Comparison of ENCODE assay signal across 16 cellular contexts in the genomic region with DNA sequence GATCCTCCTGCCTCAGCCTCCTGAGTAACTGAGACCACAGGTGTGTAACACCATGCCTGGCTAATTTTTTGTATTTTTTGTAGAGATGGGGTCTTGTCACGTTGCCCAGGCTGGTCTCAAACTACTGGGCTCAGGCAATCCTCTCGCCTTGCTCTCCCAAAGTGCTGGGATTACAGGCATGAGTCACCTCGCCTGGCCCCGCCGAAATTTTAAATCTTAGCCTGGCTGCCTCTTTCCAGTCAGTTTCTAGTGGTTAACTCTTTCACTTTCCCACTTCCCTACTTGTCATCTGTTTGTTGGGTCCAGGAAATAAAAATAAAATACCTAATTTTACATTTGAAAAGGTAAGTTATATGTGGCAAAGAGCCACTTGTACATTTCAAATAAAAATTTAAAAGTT.
DNase-seq lines count a peak whose midpoint lies in the region; ATAC-seq and TF ChIP-seq lines count a peak whose summit lies in the region.
"Had no signal": no experiment of that assay in that cellular context is flagged by ENCODE, and none has a peak within 500 bp of the region (broad histone marks: within the 10 kb centered on the region; RNA-seq: fewer than 3 reads in every experiment).

No MANE protein-coding gene starts in this region.

- H4K20me1 ChIP-seq in mammary epithelial cell (ENCODE audit: insufficient read depth, low read length) = no peaks in the 10 kb centered on the region

- no peak for TF ChIP-seq CTCF in mammary epithelial cell (conservative IDR thresholded peaks at IDR 0.05 in 1 of 2, IDR thresholded peaks at IDR 0.05 in 1 of 2; ENCODE audit: extremely low read depth in 1 of 2, insufficient read depth in 1 of 2, low read depth in 1 of 2, low read length in 2 of 2)

- no TSS peak for BruUV-seq in mammary epithelial cell (replicated peaks; lab: Mats Ljungman, UMichigan)

- CTCF ChIA-PET in mammary epithelial cell (lab: Charles Lee; ENCODE audit: low non-redundant PET) = no interaction called here

- H3K9me3 ChIP-seq in mammary epithelial cell (replicated peaks; ENCODE audit: insufficient read depth, low read length) = no peaks in the 10 kb centered on the region
- H3K9me3 ChIP-seq: HAP-1, right atrium auricular region had no signal

- dilution Hi-C loops in mammary epithelial cell (cut with HindIII; ENCODE audit: low sequenced_read_pairs) = loop anchor here (5.0 kb wide), 2 partner anchors 49 to 89 kb away; a partner anchor contains a TSS

- H3K27me3 ChIP-seq in mammary epithelial cell (ENCODE audit: insufficient read depth, low read length) = no peaks in the 10 kb centered on the region
- no peaks in the 10 kb centered on the region for H3K27me3 ChIP-seq in H7 (ENCODE audit: control insufficient read depth, insufficient read depth, low read length)
- H3K27me3 ChIP-seq: neural progenitor cell, right atrium auricular region had no signal

- H3K9ac ChIP-seq in mammary epithelial cell (ENCODE audit: insufficient read depth, low read length) = no peak overlapping the region
- H3K9ac ChIP-seq: neural progenitor cell had no signal

- H3K79me2 ChIP-seq in mammary epithelial cell (ENCODE audit: insufficient read depth, low read length) = no peaks in the 10 kb centered on the region

- in situ Hi-C loops in mammary epithelial cell (cut with MboI; ENCODE audit: low sequenced_read_pairs in 2 of 2) = no loop called here

- no peak overlapping the region for H3K27ac ChIP-seq in mammary epithelial cell (ENCODE audit: insufficient read depth, low read depth, low read length)
- H3K27ac ChIP-seq: neural progenitor cell, right atrium auricular region had no signal

- peak overlapping the region; percentile 21 for H3K4me2 ChIP-seq in mammary epithelial cell (ENCODE audit: insufficient read depth, low read depth, low read length)
- H3K4me2 ChIP-seq: neural progenitor cell had no signal

- DNase-seq in EH (ENCODE audit: low read depth) (peak; percentile 77), NCI-H226 (peak; percentile 55), mammary epithelial cell (no peak), myocyte (ENCODE audit: low read depth) (peak; percentile 59), NCI-H146 treated with DMSO at 0.1 percent for 48 hours (lab: John Stamatoyannopoulos, UW; ENCODE audit: unreplicated experiment) (no peak), H7 (no peak), NCI-H345 (lab: John Stamatoyannopoulos, UW) (no peak)
- DNase-seq: amygdala, NCI-H1092, NCI-H748 treated with DMSO at 0.1 percent for 48 hours had no signal

- no peak for ATAC-seq in GM18867 (IDR thresholded peaks at IDR 0.05; ENCODE audit: unreplicated experiment)
- ATAC-seq: activated T-helper 17 cell treated with anti-CD3 and anti-CD28 coated beads, Interleukin-2, amount 50 U/mL, for 72 hours; Panc1 had no signal

- intact Hi-C loops in mammary epithelial cell (cut with micrococcal nuclease) = no loop called here

- H2AFZ ChIP-seq in mammary epithelial cell (ENCODE audit: low read depth, low read length) = no peak overlapping the region
- H2AFZ ChIP-seq: neural progenitor cell had no signal

- H3K36me3 ChIP-seq in mammary epithelial cell (ENCODE audit: insufficient read depth, low read length) = peaks cover 14% of the 10 kb centered on the region
- H3K36me3 ChIP-seq in H7 (replicated peaks; ENCODE audit: control insufficient read depth, insufficient read depth, low read length) = no peaks in the 10 kb centered on the region; the same call in 1 of the 2 replicates

- 75% methylated on average over 5 of the region's 5 CpGs for WGBS in mammary epithelial cell (ENCODE audit: low coverage, missing lambda C conversion rate)

- no peak overlapping the region for H3K4me3 ChIP-seq in mammary epithelial cell (replicated peaks in 1 of 3; ENCODE audit: insufficient read depth in 1 of 3, low read depth in 2 of 3, low read length in 3 of 3)
- H3K4me3 ChIP-seq in H7 (ENCODE audit: insufficient read depth, low read depth, low read length) = no peak overlapping the region
- H3K4me3 ChIP-seq: HAP-1, neural progenitor cell, right atrium auricular region had no signal

- peaks cover 4% of the 10 kb centered on the region for H3K4me1 ChIP-seq in mammary epithelial cell (ENCODE audit: insufficient read depth, low read length)
- H3K4me1 ChIP-seq: HAP-1, neural progenitor cell, right atrium auricular region had no signal

Comparison
In these comparisons a context has a peak if more than half of its experiments do, and no peak if none do; other contexts are left out.
1. DNase-seq: peak in EH (single experiment), NCI-H226 (single experiment) and myocyte (single experiment); none in mammary epithelial cell (single experiment), NCI-H146 treated with DMSO at 0.1 percent for 48 hours (single experiment), H7 (single experiment) and NCI-H345 (single experiment).